ENCODE assay signal across 1 cellular context in genomic region chr19:1392939-1393530, GRCh38.
TF ChIP-seq lines count a peak whose summit lies in the region.

No MANE protein-coding gene starts in this region.

TF ChIP-seq in K562, 482 proteins besides CTCF, POLR2A, EP300 and RAD21:
- TF ChIP-seq POLR2AphosphoS5 (IDR thresholded peaks at IDR 0.05; ENCODE audit: control insufficient read depth, insufficient read depth, low read depth, low read length) (0 out of 2 replicates have a peak, but pooled peaks have one; percentile 2), HMGXB4 (CRISPR knock-in tag; IDR thresholded peaks at IDR 0.05) (no peak), POLR2G (IDR thresholded peaks at IDR 0.05; ENCODE audit: low read depth, low read length) (peak; percentile 51; the same call in 1 of the 2 replicates)
